Comparison of ENCODE assay signal across 8 cellular contexts in genomic region chr22:17501679-17502285, GRCh38.
DNase-seq lines count a peak whose midpoint lies in the region; ATAC-seq and TF ChIP-seq lines count a peak whose summit lies in the region.

No MANE protein-coding gene starts in this region.

- peak; percentile 51 for TF ChIP-seq CTCF in astrocyte of the cerebellum (IDR thresholded peaks at IDR 0.05; ENCODE audit: low read depth, low read length, missing control alignments)

- peak; percentile 5 for DNase-seq in activated CD8-positive, alpha-beta memory T cell treated with anti-CD3 and anti-CD28 coated beads, Interleukin-2, amount 50 U/mL, for 1 hour (ENCODE audit: extremely low read depth)
- no peak for DNase-seq in activated CD8-positive, alpha-beta memory T cell treated with anti-CD3 and anti-CD28 coated beads, Interleukin-2, amount 50 U/mL, for 48 hours
- DNase-seq in HS-27A (ENCODE audit: low read depth), result peak; percentile 11
- peak; percentile 60 for DNase-seq in NCI-H748 (lab: John Stamatoyannopoulos, UW; ENCODE audit: unreplicated experiment)
- peak; percentile 75 for DNase-seq in astrocyte of the cerebellum (ENCODE audit: low read depth)
- peak; percentile 4 to 87 for DNase-seq in hippocampal formation (lab: John Stamatoyannopoulos, UW)
- DNase-seq in smooth muscle cell of the brain vasculature (ENCODE audit: low read depth, low spot score), result peak; percentile 54

- H3K4me3 ChIP-seq in astrocyte of the cerebellum (ENCODE audit: low read depth, low read length), result no peak overlapping the region

- in situ Hi-C loops in astrocyte of the cerebellum (cut with HindIII; ENCODE audit: low sequenced_read_pairs), result loop anchor here (10.0 kb wide), 1 partner anchor 337 kb away; no protein-coding TSS in a partner anchor

- ATAC-seq in GM18511 (IDR thresholded peaks at IDR 0.05; ENCODE audit: unreplicated experiment), result no peak
